In genomic region chr2:165475270-165476004, GRCh38 we compare ENCODE assay signal across 17 cellular contexts. TPM values are rescaled to one million over a fixed set of nuclear protein-coding genes. Genes with fewer than 3 reads are reported as not detected.
"Had no signal": no experiment of that assay in that cellular context is flagged by ENCODE, and none has a peak within 500 bp of the region (broad histone marks: within the 10 kb centered on the region; RNA-seq: fewer than 3 reads in every experiment).

No MANE protein-coding gene starts in this region.

- ATAC-seq: activated naive CD4-positive, alpha-beta T cell treated with anti-CD3 and anti-CD28 coated beads, Interleukin-2, amount 50 U/mL, for 72 hours; activated T-cell treated with anti-CD3 and anti-CD28 coated beads, Interleukin-2, amount 50 U/mL, for 72 hours; upper lobe of right lung had no signal

- DNase-seq: activated CD4-positive, alpha-beta T cell treated with anti-CD3 and anti-CD28 coated beads, Interleukin-2, amount 10 ng/mL, durations not matched to agents 7 days and 5 days; activated CD8-positive, alpha-beta memory T cell treated with anti-CD3 and anti-CD28 coated beads, Interleukin-2, amount 50 U/mL, for 48 hours; activated gamma-delta T cell; activated T-cell treated with anti-CD3 and anti-CD28 coated beads, Interleukin-2, amount 50 U/mL, for 72 hours; effector CD4-positive, alpha-beta T cell; esophagus squamous epithelium; hippocampal formation; mesendoderm; sigmoid colon; spleen; testis; upper lobe of right lung had no signal

- H3K4me3 Mint-ChIP-seq: activated CD4-positive, alpha-beta T cell treated with anti-CD3 and anti-CD28 coated beads, Interleukin-2, amount 10 ng/mL, durations not matched to agents 7 days and 5 days; activated T-cell treated with anti-CD3 and anti-CD28 coated beads, Interleukin-2, amount 50 U/mL, for 72 hours; nephron; stimulated activated naive CD8-positive, alpha-beta T cell treated with anti-CD3 and anti-CD28 coated beads, Interleukin-15, Interleukin-2, amounts not matched to agents 100 ng/mL and 50 ng/mL, for 24 hours had no signal

- H3K27me3 Mint-ChIP-seq: activated CD4-positive, alpha-beta T cell treated with anti-CD3 and anti-CD28 coated beads, Interleukin-2, amount 10 ng/mL, durations not matched to agents 7 days and 5 days; stimulated activated naive CD8-positive, alpha-beta T cell treated with anti-CD3 and anti-CD28 coated beads, Interleukin-15, Interleukin-2, amounts not matched to agents 100 ng/mL and 50 ng/mL, for 24 hours had no signal

- H3K9me3 Mint-ChIP-seq: activated CD4-positive, alpha-beta T cell treated with anti-CD3 and anti-CD28 coated beads, Interleukin-2, amount 10 ng/mL, durations not matched to agents 7 days and 5 days; activated naive CD4-positive, alpha-beta T cell treated with anti-CD3 and anti-CD28 coated beads, Interleukin-2, amount 50 U/mL, for 72 hours; activated T-cell treated with anti-CD3 and anti-CD28 coated beads, Interleukin-2, amount 50 U/mL, for 72 hours; stimulated activated naive CD8-positive, alpha-beta T cell treated with anti-CD3 and anti-CD28 coated beads, Interleukin-15, Interleukin-2, amounts not matched to agents 100 ng/mL and 50 ng/mL, for 24 hours had no signal

- H3K4me1 Mint-ChIP-seq: activated CD4-positive, alpha-beta T cell treated with anti-CD3 and anti-CD28 coated beads, Interleukin-2, amount 10 ng/mL, durations not matched to agents 7 days and 5 days had no signal

- H3K27ac Mint-ChIP-seq: activated CD4-positive, alpha-beta T cell treated with anti-CD3 and anti-CD28 coated beads, Interleukin-2, amount 10 ng/mL, durations not matched to agents 7 days and 5 days; activated naive CD4-positive, alpha-beta T cell treated with anti-CD3 and anti-CD28 coated beads, Interleukin-2, amount 50 U/mL, for 72 hours; activated T-cell treated with anti-CD3 and anti-CD28 coated beads, Interleukin-2, amount 50 U/mL, for 72 hours; nephron; stimulated activated naive CD8-positive, alpha-beta T cell treated with anti-CD3 and anti-CD28 coated beads, Interleukin-15, Interleukin-2, amounts not matched to agents 100 ng/mL and 50 ng/mL, for 24 hours had no signal

- H3K36me3 Mint-ChIP-seq: activated naive CD4-positive, alpha-beta T cell treated with anti-CD3 and anti-CD28 coated beads, Interleukin-2, amount 50 U/mL, for 72 hours had no signal

RNA-seq across cellular contexts. Expression of gene CSRNP3, which starts 5.9 kb away (rescaled TPM):
- total RNA-seq: activated CD4-positive, alpha-beta T cell treated with anti-CD3 and anti-CD28 coated beads, Interleukin-2, amount 10 ng/mL, durations not matched to agents 7 days and 5 days; activated naive CD4-positive, alpha-beta T cell treated with anti-CD3 and anti-CD28 coated beads, Interleukin-2, amount 50 U/mL, for 72 hours; activated T-cell treated with anti-CD3 and anti-CD28 coated beads, Interleukin-2, amount 50 U/mL, for 72 hours; endothelial cell of umbilical vein; T-helper 2 cell treated with Interferon-gamma antibody and Interleukin-4, amounts not matched to agents 100 ng/mL and 5 ng/mL, for 36 hours had no signal
- polyA plus RNA-seq: endothelial cell of umbilical vein had no signal
